ENCODE assay signal across 8 cellular contexts in genomic region chrX:47232803-47233332, GRCh38. TPM values are rescaled to one million over a fixed set of nuclear protein-coding genes. Genes with fewer than 3 reads are reported as not detected.
A peak's percentile ranks its signal among the peaks of the same experiment; 100 is the strongest.
DNase-seq lines count a peak whose midpoint lies in the region; ATAC-seq and TF ChIP-seq lines count a peak whose summit lies in the region.

TSS of gene USP11 (plus strand) at chrX:47233009. CDS start at chrX:47233044, 35 bp downstream.

- H3K27ac Mint-ChIP-seq in CD4-positive, CD25-positive, alpha-beta regulatory T cell, result peak within 1 kb of the TSS; percentile 99 to 100 (median 100)

- in situ Hi-C loops in astrocyte of the spinal cord (cut with HindIII; ENCODE audit: low sequenced_read_pairs), result no loop called here

- peaks cover 19% of the 10 kb centered on the region for H3K4me1 ChIP-seq in CD4-positive, CD25-positive, alpha-beta regulatory T cell (ENCODE audit: control insufficient read depth, insufficient read depth, low read length, poor library complexity, severe bottlenecking)
- H3K4me1 ChIP-seq in KMS-11 (ENCODE audit: low read depth, poor library complexity, severe bottlenecking), result peaks cover 19% of the 10 kb centered on the region
- peaks cover 24% of the 10 kb centered on the region for H3K4me1 ChIP-seq in hepatocyte (ENCODE audit: insufficient read depth)

- H3K9me3 ChIP-seq in CD4-positive, CD25-positive, alpha-beta regulatory T cell (ENCODE audit: control insufficient read depth in 2 of 2, low read length in 2 of 2), result no peaks in the 10 kb centered on the region
- H3K9me3 ChIP-seq in hepatocyte (ENCODE audit: low read depth), result no peaks in the 10 kb centered on the region

- peak within 1 kb of the TSS; percentile 93 for H3K4me3 ChIP-seq in CD4-positive, CD25-positive, alpha-beta regulatory T cell (ENCODE audit: low read depth, low read length)
- H3K4me3 ChIP-seq in KMS-11 (IDR thresholded peaks at IDR 0.05; ENCODE audit: insufficient read depth, low read depth, low read length), result no peak within 1 kb of the TSS
- peak within 1 kb of the TSS; percentile 64 for H3K4me3 ChIP-seq in astrocyte of the spinal cord (ENCODE audit: low read depth, low read length)
- peak within 1 kb of the TSS; percentile 62 for H3K4me3 ChIP-seq in hepatocyte

- H3K27me3 ChIP-seq in CD4-positive, CD25-positive, alpha-beta regulatory T cell (ENCODE audit: control insufficient read depth, insufficient read depth, low read length), result no peaks in the 10 kb centered on the region
- H3K27me3 ChIP-seq in KMS-11 (ENCODE audit: insufficient read depth, low read depth) (no peaks in the 10 kb centered on the region), hepatocyte (no peaks in the 10 kb centered on the region)

- H3K4me1 Mint-ChIP-seq in CD4-positive, CD25-positive, alpha-beta regulatory T cell, result peaks cover 0 to 47% (median 18%) of the 10 kb centered on the region in 4 donors

- H3K36me3 ChIP-seq in CD4-positive, CD25-positive, alpha-beta regulatory T cell (ENCODE audit: control insufficient read depth, insufficient read depth, low read length), result peaks cover 4% of the 10 kb centered on the region
- no peaks in the 10 kb centered on the region for H3K36me3 ChIP-seq in KMS-11 (ENCODE audit: insufficient read depth)
- H3K36me3 ChIP-seq in hepatocyte (replicated peaks; ENCODE audit: insufficient read depth, low read depth), result no peaks in the 10 kb centered on the region

- H3K4me3 Mint-ChIP-seq in CD4-positive, CD25-positive, alpha-beta regulatory T cell, result peak within 1 kb of the TSS; percentile 90 to 99 (median 96)

- no peaks in the 10 kb centered on the region for H3K27me3 Mint-ChIP-seq in CD4-positive, CD25-positive, alpha-beta regulatory T cell

- peaks cover 22% of the 10 kb centered on the region for H3K36me3 Mint-ChIP-seq in CD4-positive, CD25-positive, alpha-beta regulatory T cell

- 1% methylated on average over 38 of the region's 46 CpGs for WGBS in hepatocyte (ENCODE audit: low lambda C conversion rate, missing lambda C conversion rate)

- peaks cover 13% of the 10 kb centered on the region; the same call in 1 of the 2 replicates for H3K79me2 ChIP-seq in KMS-11 (ENCODE audit: insufficient read depth, low read depth)
- H3K79me2 ChIP-seq in hepatocyte, result peaks cover 42% of the 10 kb centered on the region

- peak within 1 kb of the TSS; percentile 98 for H3K27ac ChIP-seq in CD4-positive, CD25-positive, alpha-beta regulatory T cell (ENCODE audit: insufficient read depth, low read length, poor library complexity, severe bottlenecking)
- peak within 1 kb of the TSS; percentile 98 for H3K27ac ChIP-seq in KMS-11
- peak within 1 kb of the TSS; percentile 99 for H3K27ac ChIP-seq in hepatocyte

- H2AFZ ChIP-seq in KMS-11 (ENCODE audit: low read depth) (peak within 1 kb of the TSS; percentile 62), hepatocyte (peak within 1 kb of the TSS; percentile 57)

- no peaks in the 10 kb centered on the region for H3K9me2 ChIP-seq in hepatocyte (replicated peaks; ENCODE audit: insufficient read depth)

- peaks cover 0 to 1% (median 0%) of the 10 kb centered on the region in 7 donors for H3K9me3 Mint-ChIP-seq in CD4-positive, CD25-positive, alpha-beta regulatory T cell

- peak; percentile 40 to 66 (median 61) for DNase-seq in CD4-positive, CD25-positive, alpha-beta regulatory T cell
- DNase-seq in SW480 (ENCODE audit: low spot score), result peak; percentile 72
- peak; percentile 53 for DNase-seq in astrocyte of the spinal cord (ENCODE audit: low read depth, low spot score)
- DNase-seq in hepatocyte (ENCODE audit: low spot score), result peak; percentile 83
- peak; percentile 85 for DNase-seq in retina

- H3K4me2 ChIP-seq in KMS-11 (peak within 1 kb of the TSS; percentile 84), hepatocyte (peak within 1 kb of the TSS; percentile 82)

- H3K9ac ChIP-seq in KMS-11, result peak within 1 kb of the TSS; percentile 99

- peak; percentile 23 to 29 for ATAC-seq in CD4-positive, CD25-positive, alpha-beta regulatory T cell (ENCODE audit: low read depth in 2 of 2)
- ATAC-seq in GM19397 (IDR thresholded peaks at IDR 0.05; ENCODE audit: unreplicated experiment) (peak; percentile 29), GM18873 (IDR thresholded peaks at IDR 0.05; ENCODE audit: low FRiP score, unreplicated experiment) (no peak)

- TF ChIP-seq CTCF in KMS-11 (conservative IDR thresholded peaks at IDR 0.05; ENCODE audit: low read depth, low read length) (no peak), astrocyte of the spinal cord (IDR thresholded peaks at IDR 0.05; ENCODE audit: low read depth, low read length) (no peak), hepatocyte (IDR thresholded peaks at IDR 0.05; ENCODE audit: poor library complexity) (no peak)

- H4K20me1 ChIP-seq in KMS-11 (ENCODE audit: insufficient read depth), result no peaks in the 10 kb centered on the region
- peaks cover 10% of the 10 kb centered on the region for H4K20me1 ChIP-seq in hepatocyte (ENCODE audit: insufficient read depth, poor library complexity, severe bottlenecking)

RNA-seq across cellular contexts. Expression of gene USP11, which starts in this region (rescaled TPM):
- total RNA-seq in CD4-positive, CD25-positive, alpha-beta regulatory T cell, result 97.3 TPM
- polyA plus RNA-seq in CD4-positive, CD25-positive, alpha-beta regulatory T cell, result 10 to 100 TPM; 46.0 to 69.2 (median 56.3) TPM
- 75.3 and 89.2 TPM in 2 replicates for total RNA-seq in hepatocyte
- polyA plus RNA-seq in hepatocyte, result 199 and 232 TPM in 2 replicates
